26 cellular contexts compared by ENCODE assay signal in genomic region chr19:21462540-21462939, GRCh38. TPM values are rescaled to one million over a fixed set of nuclear protein-coding genes. Genes with fewer than 3 reads are reported as not detected.
DNase-seq lines count a peak whose midpoint lies in the region; ATAC-seq and TF ChIP-seq lines count a peak whose summit lies in the region.
"Had no signal": no experiment of that assay in that cellular context is flagged by ENCODE, and none has a peak within 500 bp of the region (broad histone marks: within the 10 kb centered on the region; RNA-seq: fewer than 3 reads in every experiment).

No MANE protein-coding gene starts in this region.

- no peaks in the 10 kb centered on the region for H3K79me1 ChIP-seq in mesendoderm (ENCODE audit: low read length)

- H3K36me3 Mint-ChIP-seq in activated CD8-positive, alpha-beta T cell treated with anti-CD3 and anti-CD28 coated beads, Interleukin-2, amount 10 ng/mL, durations not matched to agents 7 days and 5 days (ENCODE audit: low read depth) = peaks cover 28% of the 10 kb centered on the region
- H3K36me3 Mint-ChIP-seq in activated CD8-positive, alpha-beta T cell treated with anti-CD3 and anti-CD28 coated beads for 36 hours (ENCODE audit: low read depth) = peaks cover 25% of the 10 kb centered on the region
- H3K36me3 Mint-ChIP-seq in WTC11 (peaks cover 28% of the 10 kb centered on the region), type B pancreatic cell (peaks cover 27% of the 10 kb centered on the region)

- H4K8ac ChIP-seq in mesendoderm (ENCODE audit: low read depth, low read length) = no peak overlapping the region

- POLR2A ChIA-PET in activated CD8-positive, alpha-beta T cell treated with anti-CD3 and anti-CD28 coated beads, Interleukin-2, amount 10 ng/mL, durations not matched to agents 7 days and 5 days (lab: Charles Lee) = interaction anchor here (0.6 to 2.1 kb wide), 5 partner anchors 11 to 134 kb away, joined by 3 to 15 read pairs (median 7); partner anchors contain the start of genes ZNF429 and ZNF708
- POLR2A ChIA-PET in activated CD8-positive, alpha-beta T cell treated with anti-CD3 and anti-CD28 coated beads for 36 hours (lab: Charles Lee) = no interaction called here
- POLR2A ChIA-PET in WTC11 (lab: Charles Lee) = interaction anchor here (1.8 to 1.9 kb wide), 2 partner anchors 43 to 104 kb away, joined by 7 to 10 read pairs; partner anchors contain the start of genes ZNF429 and ZNF738

- no peak overlapping the region for H3K18ac ChIP-seq in mesendoderm (ENCODE audit: low read length)

- no peak overlapping the region for H3K27ac Mint-ChIP-seq in activated CD8-positive, alpha-beta T cell treated with anti-CD3 and anti-CD28 coated beads, Interleukin-2, amount 10 ng/mL, durations not matched to agents 7 days and 5 days
- no peak overlapping the region for H3K27ac Mint-ChIP-seq in activated CD8-positive, alpha-beta T cell treated with anti-CD3 and anti-CD28 coated beads for 36 hours
- H3K27ac Mint-ChIP-seq in WTC11 (no peak overlapping the region), type B pancreatic cell (no peak overlapping the region)
- H3K27ac Mint-ChIP-seq: activated T-cell treated with anti-CD3 and anti-CD28 coated beads, Interleukin-2, amount 50 U/mL, for 72 hours; CD8-positive, alpha-beta T cell; HFFc6; naive thymus-derived CD4-positive, alpha-beta T cell had no signal

- H3K4me3 ChIP-seq in mesendoderm (ENCODE audit: low read length) = peak overlapping the region; percentile 1
- H3K4me3 ChIP-seq: right lobe of liver, SJSA1 had no signal

- peaks cover 9% of the 10 kb centered on the region for H3K4me1 Mint-ChIP-seq in activated CD8-positive, alpha-beta T cell treated with anti-CD3 and anti-CD28 coated beads, Interleukin-2, amount 10 ng/mL, durations not matched to agents 7 days and 5 days (ENCODE audit: low read depth)
- no peaks in the 10 kb centered on the region for H3K4me1 Mint-ChIP-seq in activated CD8-positive, alpha-beta T cell treated with anti-CD3 and anti-CD28 coated beads for 36 hours (ENCODE audit: low read depth)
- H3K4me1 Mint-ChIP-seq in WTC11 = peaks cover 9% of the 10 kb centered on the region; the same call in 1 of the 2 replicates
- H3K4me1 Mint-ChIP-seq in type B pancreatic cell (ENCODE audit: unreplicated experiment) = peaks cover 12% of the 10 kb centered on the region

- H3K36me3 ChIP-seq in mesendoderm (ENCODE audit: control insufficient read depth, insufficient read depth, low read length) = no peaks in the 10 kb centered on the region
- H3K36me3 ChIP-seq: pancreas, right lobe of liver, SJSA1, thoracic aorta had no signal

- DNase-seq in activated CD8-positive, alpha-beta T cell treated with anti-CD3 and anti-CD28 coated beads, Interleukin-2, amount 10 ng/mL, durations not matched to agents 7 days and 5 days = no peak
- DNase-seq in activated CD8-positive, alpha-beta T cell treated with anti-CD3 and anti-CD28 coated beads for 36 hours = no peak
- DNase-seq in WTC11 (ENCODE audit: low spot score) (no peak), mesendoderm (no peak), type B pancreatic cell (ENCODE audit: extremely low spot score, unreplicated experiment) (no peak), T1000 (lab: John Stamatoyannopoulos, UW) (no peak)
- no peak for DNase-seq in stimulated activated naive CD4-positive, alpha-beta T cell (lab: John Stamatoyannopoulos, UW)
- no peak for DNase-seq in activated effector memory CD4-positive, alpha-beta T cell treated with Interleukin-2 at 50 U/mL for 16 hours
- DNase-seq: activated CD4-positive, alpha-beta T cell treated with anti-CD3 and anti-CD28 coated beads for 4 hours; activated naive CD4-positive, alpha-beta T cell treated with anti-CD3 and anti-CD28 coated beads, Interleukin-2, amount 50 U/mL, for 16 hours; activated T-cell treated with anti-CD3 and anti-CD28 coated beads, Interleukin-2, amount 50 U/mL, for 72 hours; aorta; CD8-positive, alpha-beta T cell; central memory CD4-positive, alpha-beta T cell; HFFc6; naive thymus-derived CD4-positive, alpha-beta T cell; NCI-H1694; NCI-H2171 treated with DMSO at 0.1 percent for 48 hours; NCI-H524 treated with DMSO at 0.1 percent for 48 hours; pancreas; right lobe of liver; stimulated activated naive CD8-positive, alpha-beta T cell treated with anti-CD3 and anti-CD28 coated beads, Interleukin-15, Interleukin-2, amounts not matched to agents 100 U/mL and 50 U/mL, for 24 hours; T-helper 17 cell had no signal

- H3K56ac ChIP-seq in mesendoderm (ENCODE audit: low read length) = peak overlapping the region; percentile 56

- ATAC-seq in activated CD8-positive, alpha-beta T cell treated with anti-CD3 and anti-CD28 coated beads, Interleukin-2, amount 10 ng/mL, durations not matched to agents 7 days and 5 days = no peak
- no peak for ATAC-seq in activated CD8-positive, alpha-beta T cell treated with anti-CD3 and anti-CD28 coated beads for 36 hours
- no peak for ATAC-seq in WTC11
- ATAC-seq: CD8-positive, alpha-beta T cell; left lobe of liver; stimulated activated naive CD8-positive, alpha-beta T cell treated with anti-CD3 and anti-CD28 coated beads, Interleukin-15, Interleukin-2, amounts not matched to agents 100 U/mL and 50 U/mL, for 24 hours; T-helper 17 cell had no signal

- H3K27ac ChIP-seq in mesendoderm (ENCODE audit: low read depth, low read length) = no peak overlapping the region
- H3K27ac ChIP-seq: pancreas, right lobe of liver, SJSA1, thoracic aorta had no signal

- no peak overlapping the region for H2BK5ac ChIP-seq in mesendoderm (ENCODE audit: low read length)

- WGBS in mesendoderm (ENCODE audit: extremely low coverage, insufficient coverage, low lambda C conversion rate) = no CpG with 5 or more reads among the region's 16 CpGs

- H3K79me2 ChIP-seq in mesendoderm (ENCODE audit: control insufficient read depth, insufficient read depth, low read length) = peaks cover 20% of the 10 kb centered on the region

- H3K4ac ChIP-seq in mesendoderm (ENCODE audit: low read depth, low read length) = no peak overlapping the region

- no peak for TF ChIP-seq CTCF in activated CD8-positive, alpha-beta T cell treated with anti-CD3 and anti-CD28 coated beads for 36 hours (IDR thresholded peaks at IDR 0.05)
- TF ChIP-seq CTCF in WTC11 (IDR thresholded peaks at IDR 0.05) (no peak), type B pancreatic cell (conservative IDR thresholded peaks at IDR 0.05) (no peak)

- no peak overlapping the region for H2BK15ac ChIP-seq in mesendoderm (replicated peaks; ENCODE audit: low read depth)

- intact Hi-C loops in activated CD8-positive, alpha-beta T cell treated with anti-CD3 and anti-CD28 coated beads for 36 hours (cut with micrococcal nuclease) = no loop called here

- CTCF ChIA-PET in activated CD8-positive, alpha-beta T cell treated with anti-CD3 and anti-CD28 coated beads, Interleukin-2, amount 10 ng/mL, durations not matched to agents 7 days and 5 days (lab: Charles Lee) = no interaction called here
- CTCF ChIA-PET in activated CD8-positive, alpha-beta T cell treated with anti-CD3 and anti-CD28 coated beads for 36 hours (lab: Charles Lee) = no interaction called here
- CTCF ChIA-PET in WTC11 (lab: Charles Lee) = interaction anchor here (2.5 kb wide), 1 partner anchor 21 kb away, joined by 18 read pairs; no protein-coding TSS in a partner anchor

- no peak overlapping the region for H3K9ac ChIP-seq in mesendoderm (ENCODE audit: low read length)

- H3K4me1 ChIP-seq in mesendoderm (ENCODE audit: control insufficient read depth, low read depth, low read length) = no peaks in the 10 kb centered on the region
- H3K4me1 ChIP-seq: pancreas, right lobe of liver, SJSA1 had no signal

- H3K27me3 ChIP-seq in mesendoderm (ENCODE audit: insufficient read depth, low read length, poor library complexity) = no peaks in the 10 kb centered on the region
- H3K27me3 ChIP-seq: pancreas, right lobe of liver, SJSA1 had no signal

- no peaks in the 10 kb centered on the region for H3K27me3 Mint-ChIP-seq in activated CD8-positive, alpha-beta T cell treated with anti-CD3 and anti-CD28 coated beads, Interleukin-2, amount 10 ng/mL, durations not matched to agents 7 days and 5 days (ENCODE audit: low read depth)
- peaks cover 5% of the 10 kb centered on the region for H3K27me3 Mint-ChIP-seq in activated CD8-positive, alpha-beta T cell treated with anti-CD3 and anti-CD28 coated beads for 36 hours
- peaks cover 8% of the 10 kb centered on the region for H3K27me3 Mint-ChIP-seq in WTC11 (ENCODE audit: low read depth)
- H3K27me3 Mint-ChIP-seq in type B pancreatic cell = no peaks in the 10 kb centered on the region

- no peak overlapping the region for H2AK5ac ChIP-seq in mesendoderm (ENCODE audit: low read length)

- H3K9me3 Mint-ChIP-seq in activated CD8-positive, alpha-beta T cell treated with anti-CD3 and anti-CD28 coated beads, Interleukin-2, amount 10 ng/mL, durations not matched to agents 7 days and 5 days (ENCODE audit: insufficient read depth) = peaks cover 23% of the 10 kb centered on the region
- H3K9me3 Mint-ChIP-seq in activated CD8-positive, alpha-beta T cell treated with anti-CD3 and anti-CD28 coated beads for 36 hours = peaks cover 15% of the 10 kb centered on the region
- H3K9me3 Mint-ChIP-seq in WTC11 (peaks cover 18% of the 10 kb centered on the region), type B pancreatic cell (peaks cover 18% of the 10 kb centered on the region)

- H2BK120ac ChIP-seq in mesendoderm (ENCODE audit: low read depth, low read length) = no peak overlapping the region

- H3K4me2 ChIP-seq in mesendoderm (ENCODE audit: low read length) = no peak overlapping the region

- peak overlapping the region; percentile 34 for H3K4me3 Mint-ChIP-seq in activated CD8-positive, alpha-beta T cell treated with anti-CD3 and anti-CD28 coated beads, Interleukin-2, amount 10 ng/mL, durations not matched to agents 7 days and 5 days
- no peak overlapping the region for H3K4me3 Mint-ChIP-seq in activated CD8-positive, alpha-beta T cell treated with anti-CD3 and anti-CD28 coated beads for 36 hours
- peak overlapping the region; percentile 100 for H3K4me3 Mint-ChIP-seq in WTC11
- peak overlapping the region; percentile 99 for H3K4me3 Mint-ChIP-seq in type B pancreatic cell
- H3K4me3 Mint-ChIP-seq: HFFc6 had no signal

- no peak overlapping the region for H3K23ac ChIP-seq in mesendoderm (ENCODE audit: low read length)

- no peak overlapping the region for H4K5ac ChIP-seq in mesendoderm (ENCODE audit: low read length)

TF ChIP-seq in WTC11, 78 proteins besides CTCF, POLR2A, EP300 and RAD21 (continues in another document):
- no peak for TF ChIP-seq ZNF671 (CRISPR knock-in tag; IDR thresholded peaks at IDR 0.05)
- no peak for TF ChIP-seq RELA (CRISPR knock-in tag; IDR thresholded peaks at IDR 0.05; ENCODE audit: borderline replicate concordance)

RNA-seq across cellular contexts. Expression of gene ZNF429, which starts 42.9 kb away (rescaled TPM):
- 10 to 100 TPM; 13.0 to 14.0 TPM for total RNA-seq in activated CD8-positive, alpha-beta T cell treated with anti-CD3 and anti-CD28 coated beads, Interleukin-2, amount 10 ng/mL, durations not matched to agents 7 days and 5 days
- 10 to 100 TPM; 11.8 to 14.7 TPM for total RNA-seq in activated CD8-positive, alpha-beta T cell treated with anti-CD3 and anti-CD28 coated beads for 36 hours
- total RNA-seq in WTC11 (2021) (7.7 to 9.2 TPM (median 9.1 TPM) in 3 replicates), type B pancreatic cell (ENCODE audit: low replicate concordance) (18.2 and 20.6 TPM in 2 replicates)
- 11.1 TPM for polyA plus RNA-seq in mesendoderm (2013, experiment 1 of 2)
- polyA plus RNA-seq in mesendoderm (2013, experiment 2 of 2) = 11.1 TPM
